ENCODE assay signal across 8 cellular contexts in genomic region chr2:27891820-27892105, GRCh38. TPM values are rescaled to one million over a fixed set of nuclear protein-coding genes. Genes with fewer than 3 reads are reported as not detected.
A peak's percentile ranks its signal among the peaks of the same experiment; 100 is the strongest.
DNase-seq lines count a peak whose midpoint lies in the region; ATAC-seq and TF ChIP-seq lines count a peak whose summit lies in the region.

No MANE protein-coding gene starts in this region.

- H3K36me3 ChIP-seq in SK-N-SH (replicated peaks in 1 of 2; ENCODE audit: control insufficient read depth in 1 of 2, insufficient read depth in 2 of 2, low read length in 1 of 2) (peaks cover 0 to 21% of the 10 kb centered on the region in 2 experiments), SU-DHL-6 (ENCODE audit: low read length) (no peaks in the 10 kb centered on the region)

- H3F3A ChIP-seq in SK-N-SH (replicated peaks; ENCODE audit: insufficient read depth) (peaks cover 25% of the 10 kb centered on the region), SU-DHL-6 (ENCODE audit: insufficient read depth) (peaks cover 22% of the 10 kb centered on the region)

- H4K20me1 ChIP-seq in SK-N-SH (ENCODE audit: insufficient read depth) (no peaks in the 10 kb centered on the region), SU-DHL-6 (ENCODE audit: low read depth, low read length) (no peaks in the 10 kb centered on the region)

- H3K9ac ChIP-seq in SK-N-SH (no peak overlapping the region), SU-DHL-6 (ENCODE audit: low read length) (peak overlapping the region; percentile 77)

- H3K4me2 ChIP-seq in SK-N-SH (peak overlapping the region; percentile 93), SU-DHL-6 (ENCODE audit: low read depth, low read length, poor library complexity, severe bottlenecking) (peak overlapping the region; percentile 56)

- H3K9me3 ChIP-seq in SK-N-SH: no peaks in the 10 kb centered on the region
- H3K9me3 ChIP-seq in SU-DHL-6 (ENCODE audit: insufficient read depth, low read length): no peaks in the 10 kb centered on the region

- POLR2A ChIA-PET in SK-N-SH (lab: Yijun Ruan, JAX): no interaction called here

- TF ChIP-seq EP300 in SK-N-SH (IDR thresholded peaks at IDR 0.05; ENCODE audit: borderline replicate concordance in 1 of 2, low read depth in 1 of 2, low read length in 1 of 2): no peak

- H3K27me3 ChIP-seq in SK-N-SH (ENCODE audit: insufficient read depth): no peaks in the 10 kb centered on the region
- no peaks in the 10 kb centered on the region for H3K27me3 ChIP-seq in SU-DHL-6 (ENCODE audit: low read length)

- DNase-seq in SK-N-SH: no peak
- peak; percentile 53 for DNase-seq in fibroblast of mammary gland (ENCODE audit: low read depth)
- DNase-seq in NCI-H128 (lab: John Stamatoyannopoulos, UW; ENCODE audit: unreplicated experiment): no peak
- no peak for DNase-seq in stimulated activated CD4-positive, alpha-beta T cell treated with anti-CD3 and anti-CD28 coated beads, Interleukin-1b, Interleukin-23, amount 100 ng/mL, for 48 hours
- DNase-seq in HCEC 1CT: no peak

- peaks cover 4 to 15% of the 10 kb centered on the region in 2 experiments; a peak in 3 of 4 replicates for H3K4me1 ChIP-seq in SK-N-SH (ENCODE audit: control insufficient read depth in 1 of 2, insufficient read depth in 2 of 2, low read depth in 1 of 2, low read length in 1 of 2)

- 83% methylated on average over 3 of the region's 3 CpGs for WGBS in SK-N-SH (ENCODE audit: low lambda C conversion rate)

- TF ChIP-seq CTCF in SK-N-SH (IDR thresholded peaks at IDR 0.05): no peak
- no peak for TF ChIP-seq CTCF in SU-DHL-6 (IDR thresholded peaks at IDR 0.05; ENCODE audit: insufficient read depth, low read length, poor library complexity, severe bottlenecking)
- no peak for TF ChIP-seq CTCF in fibroblast of mammary gland (conservative IDR thresholded peaks at IDR 0.05; ENCODE audit: control insufficient read depth, insufficient read depth, low read depth, low read length)

- H3K79me2 ChIP-seq in SK-N-SH (ENCODE audit: insufficient read depth) (peaks cover 22% of the 10 kb centered on the region), SU-DHL-6 (ENCODE audit: insufficient read depth, low read length) (peaks cover 13% of the 10 kb centered on the region)

- H3K9me2 ChIP-seq in SK-N-SH: no peaks in the 10 kb centered on the region
- no peaks in the 10 kb centered on the region for H3K9me2 ChIP-seq in SU-DHL-6 (replicated peaks; ENCODE audit: insufficient read depth, low read length)

- TF ChIP-seq RAD21 in SK-N-SH (IDR thresholded peaks at IDR 0.05; ENCODE audit: low read length): no peak

- no peak overlapping the region for H3K4me3 ChIP-seq in SK-N-SH (ENCODE audit: low read depth in 2 of 2, low read length in 1 of 2)
- peak overlapping the region; percentile 73 for H3K4me3 ChIP-seq in SU-DHL-6 (ENCODE audit: insufficient read depth, low read length, poor library complexity, severe bottlenecking)
- H3K4me3 ChIP-seq in fibroblast of mammary gland (ENCODE audit: control insufficient read depth, low read depth, low read length): no peak overlapping the region
- H3K4me3 ChIP-seq in skin epidermis: no peak overlapping the region

- H3K27ac ChIP-seq in SK-N-SH (ENCODE audit: low read depth in 2 of 2, low read length in 1 of 2) (no peak overlapping the region; a peak in 1 of 4 replicates), SU-DHL-6 (ENCODE audit: low read depth, low read length) (peak overlapping the region; percentile 69), skin epidermis (peak overlapping the region in 13 of 21 experiments; percentile 9 to 99 (median 96))

- no peak for ATAC-seq in SK-N-SH treated with all-trans-retinoic acid at 6 μM for 48 hours

- CTCF ChIA-PET in SK-N-SH (lab: Yijun Ruan, JAX): interaction anchor here (1.2 to 1.4 kb wide), 2 partner anchors 188 to 505 kb away, joined by 3 to 5 read pairs; no protein-coding TSS in a partner anchor

- H2AFZ ChIP-seq in SK-N-SH (ENCODE audit: low read depth) (no peak overlapping the region), SU-DHL-6 (ENCODE audit: low read depth, low read length, severe bottlenecking) (peak overlapping the region; percentile 79)

TF ChIP-seq in SK-N-SH, 30 proteins besides CTCF, POLR2A, EP300 and RAD21:
- TF ChIP-seq GABPA (IDR thresholded peaks at IDR 0.05; ENCODE audit: low read depth) (no peak), RXRA (IDR thresholded peaks at IDR 0.05; ENCODE audit: borderline replicate concordance, low read depth) (peak; percentile 23; the same call in 1 of the 2 replicates)

TF ChIP-seq in SK-N-SH treated with all-trans-retinoic acid at 6 μM for 48 hours, 23 proteins besides CTCF, POLR2A, EP300 and RAD21 (continues in another document):
- TF ChIP-seq CSDC2 (CRISPR knock-in tag; IDR thresholded peaks at IDR 0.05) (no peak), ZC3H10 (CRISPR knock-in tag; IDR thresholded peaks at IDR 0.05) (no peak), ARNTL (CRISPR knock-in tag; IDR thresholded peaks at IDR 0.05; ENCODE audit: borderline replicate concordance, low read depth) (no peak), ZNF565 (CRISPR knock-in tag; conservative IDR thresholded peaks at IDR 0.05; ENCODE audit: low read depth) (no peak), SNAI2 (CRISPR knock-in tag; IDR thresholded peaks at IDR 0.05) (no peak), ZNF8 (CRISPR knock-in tag; IDR thresholded peaks at IDR 0.05) (no peak), CSRNP3 (CRISPR knock-in tag; IDR thresholded peaks at IDR 0.05) (no peak), ISL1 (CRISPR knock-in tag; IDR thresholded peaks at IDR 0.05) (no peak)
- TF ChIP-seq, protein P1, sequence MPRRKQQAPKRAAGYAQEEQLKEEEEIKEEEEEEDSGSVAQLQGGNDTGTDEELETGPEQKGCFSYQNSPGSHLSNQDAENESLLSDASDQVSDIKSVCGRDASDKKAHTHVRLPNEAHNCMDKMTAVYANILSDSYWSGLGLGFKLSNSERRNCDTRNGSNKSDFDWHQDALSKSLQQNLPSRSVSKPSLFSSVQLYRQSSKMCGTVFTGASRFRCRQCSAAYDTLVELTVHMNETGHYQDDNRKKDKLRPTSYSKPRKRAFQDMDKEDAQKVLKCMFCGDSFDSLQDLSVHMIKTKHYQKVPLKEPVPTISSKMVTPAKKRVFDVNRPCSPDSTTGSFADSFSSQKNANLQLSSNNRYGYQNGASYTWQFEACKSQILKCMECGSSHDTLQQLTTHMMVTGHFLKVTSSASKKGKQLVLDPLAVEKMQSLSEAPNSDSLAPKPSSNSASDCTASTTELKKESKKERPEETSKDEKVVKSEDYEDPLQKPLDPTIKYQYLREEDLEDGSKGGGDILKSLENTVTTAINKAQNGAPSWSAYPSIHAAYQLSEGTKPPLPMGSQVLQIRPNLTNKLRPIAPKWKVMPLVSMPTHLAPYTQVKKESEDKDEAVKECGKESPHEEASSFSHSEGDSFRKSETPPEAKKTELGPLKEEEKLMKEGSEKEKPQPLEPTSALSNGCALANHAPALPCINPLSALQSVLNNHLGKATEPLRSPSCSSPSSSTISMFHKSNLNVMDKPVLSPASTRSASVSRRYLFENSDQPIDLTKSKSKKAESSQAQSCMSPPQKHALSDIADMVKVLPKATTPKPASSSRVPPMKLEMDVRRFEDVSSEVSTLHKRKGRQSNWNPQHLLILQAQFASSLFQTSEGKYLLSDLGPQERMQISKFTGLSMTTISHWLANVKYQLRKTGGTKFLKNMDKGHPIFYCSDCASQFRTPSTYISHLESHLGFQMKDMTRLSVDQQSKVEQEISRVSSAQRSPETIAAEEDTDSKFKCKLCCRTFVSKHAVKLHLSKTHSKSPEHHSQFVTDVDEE (CRISPR knock-in tag; IDR thresholded peaks at IDR 0.05): no peak
- TF ChIP-seq, protein P2, sequence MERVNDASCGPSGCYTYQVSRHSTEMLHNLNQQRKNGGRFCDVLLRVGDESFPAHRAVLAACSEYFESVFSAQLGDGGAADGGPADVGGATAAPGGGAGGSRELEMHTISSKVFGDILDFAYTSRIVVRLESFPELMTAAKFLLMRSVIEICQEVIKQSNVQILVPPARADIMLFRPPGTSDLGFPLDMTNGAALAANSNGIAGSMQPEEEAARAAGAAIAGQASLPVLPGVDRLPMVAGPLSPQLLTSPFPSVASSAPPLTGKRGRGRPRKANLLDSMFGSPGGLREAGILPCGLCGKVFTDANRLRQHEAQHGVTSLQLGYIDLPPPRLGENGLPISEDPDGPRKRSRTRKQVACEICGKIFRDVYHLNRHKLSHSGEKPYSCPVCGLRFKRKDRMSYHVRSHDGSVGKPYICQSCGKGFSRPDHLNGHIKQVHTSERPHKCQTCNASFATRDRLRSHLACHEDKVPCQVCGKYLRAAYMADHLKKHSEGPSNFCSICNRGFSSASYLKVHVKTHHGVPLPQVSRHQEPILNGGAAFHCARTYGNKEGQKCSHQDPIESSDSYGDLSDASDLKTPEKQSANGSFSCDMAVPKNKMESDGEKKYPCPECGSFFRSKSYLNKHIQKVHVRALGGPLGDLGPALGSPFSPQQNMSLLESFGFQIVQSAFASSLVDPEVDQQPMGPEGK (CRISPR knock-in tag; IDR thresholded peaks at IDR 0.05; ENCODE audit: borderline replicate concordance): no peak
- TF ChIP-seq, protein P3, sequence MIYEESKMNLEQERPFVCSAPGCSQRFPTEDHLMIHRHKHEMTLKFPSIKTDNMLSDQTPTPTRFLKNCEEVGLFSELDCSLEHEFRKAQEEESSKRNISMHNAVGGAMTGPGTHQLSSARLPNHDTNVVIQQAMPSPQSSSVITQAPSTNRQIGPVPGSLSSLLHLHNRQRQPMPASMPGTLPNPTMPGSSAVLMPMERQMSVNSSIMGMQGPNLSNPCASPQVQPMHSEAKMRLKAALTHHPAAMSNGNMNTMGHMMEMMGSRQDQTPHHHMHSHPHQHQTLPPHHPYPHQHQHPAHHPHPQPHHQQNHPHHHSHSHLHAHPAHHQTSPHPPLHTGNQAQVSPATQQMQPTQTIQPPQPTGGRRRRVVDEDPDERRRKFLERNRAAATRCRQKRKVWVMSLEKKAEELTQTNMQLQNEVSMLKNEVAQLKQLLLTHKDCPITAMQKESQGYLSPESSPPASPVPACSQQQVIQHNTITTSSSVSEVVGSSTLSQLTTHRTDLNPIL (CRISPR knock-in tag; IDR thresholded peaks at IDR 0.05; ENCODE audit: low read depth): no peak

RNA-seq across cellular contexts. Expression of gene BABAM2, which starts 1.2 kb away (rescaled TPM):
- polyA plus RNA-seq in SK-N-SH (2012; rRNA removed): 28.5 and 34.0 TPM in 2 replicates
- polyA plus RNA-seq in SK-N-SH (2012; cell fraction: cytosol; rRNA removed): 28.4 and 31.3 TPM in 2 replicates
- 19.9 and 24.1 TPM in 2 replicates for polyA plus RNA-seq in SK-N-SH (2012; cell fraction: nucleus; rRNA removed)

RNA-seq across cellular contexts. Expression of gene RBKS, which starts 1.6 kb away (rescaled TPM):
- 7.2 and 7.4 TPM in 2 replicates for polyA plus RNA-seq in SK-N-SH (2012; rRNA removed)
- polyA plus RNA-seq in SK-N-SH (2012; cell fraction: cytosol; rRNA removed): 5.9 TPM in 2 replicates
- 19.1 and 23.8 TPM in 2 replicates for polyA plus RNA-seq in SK-N-SH (2012; cell fraction: nucleus; rRNA removed)

Comparison
In these comparisons a context has a peak if more than half of its experiments do, and no peak if none do; other contexts are left out.
1. H3K27ac ChIP-seq: peak in SU-DHL-6 (single experiment) and skin epidermis (13 of 21); none in SK-N-SH (0 of 2).